Comparison of ENCODE assay signal across 19 cellular contexts in the genomic region with DNA sequence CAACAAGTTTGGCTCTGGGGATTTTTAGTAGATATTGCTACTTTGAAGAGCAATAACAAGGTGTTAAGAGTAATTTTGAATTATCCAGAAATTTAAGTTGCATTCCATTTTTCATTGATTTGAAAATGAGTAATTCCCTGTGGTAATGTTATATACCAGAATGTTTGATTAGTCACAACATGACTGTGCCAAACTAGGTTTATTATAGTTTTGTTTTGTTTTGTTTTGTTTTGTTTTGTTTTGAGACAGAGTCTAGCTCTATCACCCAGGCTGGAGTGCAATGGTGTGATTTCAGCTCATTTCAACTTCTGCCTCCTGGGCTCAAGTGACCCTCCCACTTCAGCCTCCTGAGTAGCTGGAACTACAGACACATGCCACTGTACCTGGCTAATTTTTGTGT. TPM values are rescaled to one million over a fixed set of nuclear protein-coding genes. Genes with fewer than 3 reads are reported as not detected.
A peak's percentile ranks its signal among the peaks of the same experiment; 100 is the strongest.
DNase-seq lines count a peak whose midpoint lies in the region; ATAC-seq and TF ChIP-seq lines count a peak whose summit lies in the region.
"Had no signal": no experiment of that assay in that cellular context is flagged by ENCODE, and none has a peak within 500 bp of the region (broad histone marks: within the 10 kb centered on the region; RNA-seq: fewer than 3 reads in every experiment).

No MANE protein-coding gene starts in this region.

- H4K20me1 ChIP-seq in IMR-90 (ENCODE audit: insufficient read depth, low read length): no peaks in the 10 kb centered on the region

- peaks cover 13% of the 10 kb centered on the region for H3K36me3 ChIP-seq in IMR-90 (ENCODE audit: control insufficient read depth, insufficient read depth, low read length)
- H3K36me3 ChIP-seq in adipocyte (ENCODE audit: control insufficient read depth, insufficient read depth, low read length, severe bottlenecking): peaks cover 25% of the 10 kb centered on the region
- peaks cover 9 to 81% of the 10 kb centered on the region in 2 donors for H3K36me3 ChIP-seq in neuronal stem cell (replicated peaks in 1 of 2; ENCODE audit: control insufficient read depth in 2 of 2, insufficient read depth in 2 of 2, low read length in 2 of 2)

- no peak overlapping the region for H3K18ac ChIP-seq in IMR-90 (ENCODE audit: low read depth, low read length)
- H3K18ac ChIP-seq in neuronal stem cell (ENCODE audit: low read length): no peak overlapping the region

- H2BK15ac ChIP-seq in IMR-90 (ENCODE audit: low read depth, low read length): no peak overlapping the region
- no peak overlapping the region for H2BK15ac ChIP-seq in neuronal stem cell (ENCODE audit: low read length)

- H3K9ac ChIP-seq in IMR-90 (ENCODE audit: low read depth, low read length): no peak overlapping the region
- H3K9ac ChIP-seq in adipocyte (ENCODE audit: low read length): no peak overlapping the region
- no peak overlapping the region for H3K9ac ChIP-seq in neuronal stem cell (ENCODE audit: low read depth, low read length, poor library complexity)
- H3K9ac ChIP-seq: KMS-11 had no signal

- DNase-seq in EL (peak; percentile 15), IMR-90 (peak; percentile 10), adipocyte (ENCODE audit: low read depth) (peak; percentile 12), iris pigment epithelial cell (ENCODE audit: low read depth) (peak; percentile 16), neuronal stem cell (ENCODE audit: low spot score) (no peak), NCI-H446 (lab: John Stamatoyannopoulos, UW) (no peak), NCI-H345 (lab: John Stamatoyannopoulos, UW) (no peak)
- DNase-seq in effector memory CD8-positive, alpha-beta T cell: no peak
- DNase-seq: CD4-positive, alpha-beta memory T cell; DMS79; GDM1; NCI-H1417; NCI-H1930; NCI-H2171; NCI-H748 treated with DMSO at 0.1 percent for 48 hours had no signal

- H3K9me3 ChIP-seq in IMR-90 (ENCODE audit: control insufficient read depth, insufficient read depth, low read length): no peaks in the 10 kb centered on the region
- no peaks in the 10 kb centered on the region for H3K9me3 ChIP-seq in adipocyte (ENCODE audit: control insufficient read depth, low read length)
- peaks cover 0 to 4% of the 10 kb centered on the region in 2 donors for H3K9me3 ChIP-seq in neuronal stem cell (replicated peaks in 1 of 2; ENCODE audit: control insufficient read depth in 2 of 2, insufficient read depth in 1 of 2, low read depth in 1 of 2, low read length in 2 of 2)
- H3K9me3 ChIP-seq: SJSA1 had no signal

- H3K27ac ChIP-seq in IMR-90 (ENCODE audit: insufficient read depth, low read length): no peak overlapping the region
- H3K27ac ChIP-seq in neuronal stem cell (replicated peaks; ENCODE audit: low read length): no peak overlapping the region
- H3K27ac ChIP-seq: KMS-11, RWPE1, SJSA1 had no signal

- ATAC-seq in IMR-90 (ENCODE audit: low read depth): peak; percentile 24; the same call in 1 of the 2 replicates
- ATAC-seq in effector memory CD8-positive, alpha-beta T cell (replicated peaks): no peak
- ATAC-seq: HCT116 had no signal

- H3K4me3 ChIP-seq in IMR-90 (ENCODE audit: insufficient read depth, low read depth, low read length) (no peak overlapping the region), adipocyte (ENCODE audit: low read length) (no peak overlapping the region), neuronal stem cell (ENCODE audit: low read length in 2 of 2) (no peak overlapping the region)
- H3K4me3 ChIP-seq: SJSA1 had no signal

- H3K23ac ChIP-seq in IMR-90 (ENCODE audit: low read depth, low read length) (no peak overlapping the region), neuronal stem cell (ENCODE audit: low read depth, low read length, poor library complexity) (no peak overlapping the region)

- H3K36me3 Mint-ChIP-seq in effector memory CD8-positive, alpha-beta T cell (ENCODE audit: insufficient read depth): peaks cover 60% of the 10 kb centered on the region

- H4K5ac ChIP-seq in IMR-90 (ENCODE audit: low read depth, low read length): no peak overlapping the region

- no peak overlapping the region for H2BK120ac ChIP-seq in IMR-90 (ENCODE audit: low read depth, low read length)
- no peak overlapping the region for H2BK120ac ChIP-seq in neuronal stem cell (ENCODE audit: low read depth, low read length)

- intact Hi-C loops in IMR-90 (cut with micrococcal nuclease): no loop called here

- no peak overlapping the region for H3K56ac ChIP-seq in IMR-90 (ENCODE audit: extremely low read depth, insufficient read depth, low read length)

- H3K4me1 ChIP-seq in IMR-90 (ENCODE audit: control insufficient read depth, insufficient read depth, low read length) (peaks cover 2% of the 10 kb centered on the region; the same call in 1 of the 2 replicates), adipocyte (ENCODE audit: control insufficient read depth, insufficient read depth, low read length) (peaks cover 4% of the 10 kb centered on the region), neuronal stem cell (ENCODE audit: control insufficient read depth in 2 of 2, insufficient read depth in 1 of 2, low read depth in 1 of 2, low read length in 2 of 2) (no peaks in the 10 kb centered on the region)
- H3K4me1 ChIP-seq: SJSA1 had no signal

- TF ChIP-seq RAD21 in IMR-90 (IDR thresholded peaks at IDR 0.05; ENCODE audit: low read length): no peak

- H2AFZ ChIP-seq in IMR-90 (replicated peaks; ENCODE audit: low read length, poor library complexity): no peak overlapping the region
- no peak overlapping the region for H2AFZ ChIP-seq in neuronal stem cell (ENCODE audit: low read length)

- H3K4me1 Mint-ChIP-seq in effector memory CD8-positive, alpha-beta T cell (ENCODE audit: low read depth in 2 of 2): no peaks in the 10 kb centered on the region

- no peak overlapping the region for H3K4me3 Mint-ChIP-seq in effector memory CD8-positive, alpha-beta T cell
- H3K4me3 Mint-ChIP-seq: CD4-positive, alpha-beta memory T cell had no signal

- H2BK12ac ChIP-seq in neuronal stem cell (ENCODE audit: low read length): no peak overlapping the region

- in situ Hi-C loops in IMR-90 (cut with MboI; ENCODE audit: low sequenced_read_pairs): no loop called here

- H2AK5ac ChIP-seq in IMR-90 (ENCODE audit: low read depth, low read length) (no peak overlapping the region), neuronal stem cell (ENCODE audit: low read depth, low read length) (no peak overlapping the region)

- no peak overlapping the region for H2AK9ac ChIP-seq in IMR-90 (replicated peaks; ENCODE audit: low read depth, low read length, poor library complexity)

- CTCF ChIA-PET in IMR-90 (lab: Yijun Ruan, JAX): no interaction called here

- H2BK5ac ChIP-seq in IMR-90 (ENCODE audit: low read depth, low read length, poor library complexity, severe bottlenecking): no peak overlapping the region
- no peak overlapping the region for H2BK5ac ChIP-seq in neuronal stem cell (ENCODE audit: low read length)

- no peak overlapping the region for H3K27ac Mint-ChIP-seq in effector memory CD8-positive, alpha-beta T cell
- H3K27ac Mint-ChIP-seq: CD4-positive, alpha-beta memory T cell had no signal

- H2BK20ac ChIP-seq in IMR-90 (ENCODE audit: low read depth, low read length): no peak overlapping the region

- H3K9me1 ChIP-seq in IMR-90 (ENCODE audit: insufficient read depth, low read length): no peaks in the 10 kb centered on the region

- H3K27me3 ChIP-seq in IMR-90 (ENCODE audit: control insufficient read depth, insufficient read depth, low read length): no peaks in the 10 kb centered on the region
- no peaks in the 10 kb centered on the region for H3K27me3 ChIP-seq in adipocyte (replicated peaks; ENCODE audit: control insufficient read depth, insufficient read depth, low read length)
- no peaks in the 10 kb centered on the region for H3K27me3 ChIP-seq in neuronal stem cell (ENCODE audit: control insufficient read depth in 3 of 3, insufficient read depth in 3 of 3, low read depth in 1 of 3, low read length in 3 of 3)
- H3K27me3 ChIP-seq: SJSA1 had no signal

- no peak for TF ChIP-seq POLR2A in IMR-90 (IDR thresholded peaks at IDR 0.05; ENCODE audit: low read depth, low read length)

- dilution Hi-C loops in IMR-90 (cut with HindIII; ENCODE audit: low sequenced_read_pairs, unreplicated experiment): no loop called here

- H3K79me1 ChIP-seq in IMR-90 (ENCODE audit: low read depth in 1 of 2, low read length in 2 of 2): no peaks in the 10 kb centered on the region; a peak in 1 of 4 replicates
- no peaks in the 10 kb centered on the region for H3K79me1 ChIP-seq in neuronal stem cell (ENCODE audit: low read depth, low read length)

- POLR2A ChIA-PET in IMR-90 (lab: Charles Lee; ENCODE audit: unreplicated experiment): no interaction called here

- no peaks in the 10 kb centered on the region for H3K9me3 Mint-ChIP-seq in effector memory CD8-positive, alpha-beta T cell
- H3K9me3 Mint-ChIP-seq: CD4-positive, alpha-beta memory T cell had no signal

- H3K14ac ChIP-seq in IMR-90 (replicated peaks; ENCODE audit: low read depth, low read length) (no peak overlapping the region), neuronal stem cell (ENCODE audit: low read length) (no peak overlapping the region)

- TF ChIP-seq CTCF in IMR-90 (conservative IDR thresholded peaks at IDR 0.05; ENCODE audit: low read depth, low read length): no peak

- H3K4ac ChIP-seq in IMR-90 (ENCODE audit: low read depth, low read length) (no peak overlapping the region), neuronal stem cell (ENCODE audit: low read length) (no peak overlapping the region)

- no peaks in the 10 kb centered on the region for H3K27me3 Mint-ChIP-seq in effector memory CD8-positive, alpha-beta T cell
- H3K27me3 Mint-ChIP-seq: CD4-positive, alpha-beta memory T cell had no signal

- H3K4me2 ChIP-seq in IMR-90 (ENCODE audit: low read depth, low read length) (no peak overlapping the region), neuronal stem cell (ENCODE audit: insufficient read depth, low read length, poor library complexity, severe bottlenecking) (no peak overlapping the region)
- H3K4me2 ChIP-seq: KMS-11 had no signal

- H4K8ac ChIP-seq in IMR-90 (ENCODE audit: low read depth in 2 of 2, low read length in 2 of 2): no peak overlapping the region
- H4K8ac ChIP-seq in neuronal stem cell (ENCODE audit: low read depth, low read length): no peak overlapping the region

- no peak overlapping the region for H4K91ac ChIP-seq in IMR-90 (ENCODE audit: insufficient read depth, low read depth, low read length)
- H4K91ac ChIP-seq in neuronal stem cell (ENCODE audit: low read depth, low read length, poor library complexity): no peak overlapping the region

- no TSS peak for BruUV-seq in IMR-90 (replicated peaks; lab: Mats Ljungman, UMichigan)

TF ChIP-seq in IMR-90, 13 proteins besides CTCF, POLR2A, EP300 and RAD21:
- TF ChIP-seq RFX5 (IDR thresholded peaks at IDR 0.05; ENCODE audit: low read depth, low read length) (no peak), FOS (IDR thresholded peaks at IDR 0.05; ENCODE audit: low read depth, low read length) (0 out of 2 replicates have a peak, but pooled peaks have one; percentile 23), SMC3 (IDR thresholded peaks at IDR 0.05; ENCODE audit: low read depth, low read length) (no peak)

RNA-seq across cellular contexts. Expression of gene CNOT10, which starts 40.7 kb away (rescaled TPM):
- 19.4 and 20.4 TPM in 2 replicates for total RNA-seq in IMR-90 (2012; rRNA removed)
- polyA plus RNA-seq in IMR-90 (2012; rRNA removed): 15.8 and 19.9 TPM in 2 replicates
- 5.3 and 9.9 TPM in 2 replicates for polyA plus RNA-seq in IMR-90 (2012; cell fraction: cytosol; rRNA removed)
- 5.4 and 18.3 TPM in 2 replicates for polyA plus RNA-seq in IMR-90 (2012; cell fraction: nucleus; rRNA removed; ENCODE audit: low replicate concordance)
- 21.1 TPM for polyA plus RNA-seq in neuronal stem cell (2013, experiment 1 of 2)
- polyA plus RNA-seq in neuronal stem cell (2013, experiment 2 of 2): 20.7 TPM

Comparison
In these comparisons a context has a peak if more than half of its experiments do, and no peak if none do; other contexts are left out.
1. DNase-seq: peak in EL (single experiment), IMR-90 (single experiment), adipocyte (single experiment) and iris pigment epithelial cell (single experiment); none in neuronal stem cell (single experiment), NCI-H446 (0 of 2), effector memory CD8-positive, alpha-beta T cell (0 of 3) and NCI-H345 (single experiment).